ENCODE assay signal across 5 cellular contexts in genomic region chr6:156389296-156389695, GRCh38.
"Had no signal": no experiment of that assay in that cellular context is flagged by ENCODE, and none has a peak within 500 bp of the region (broad histone marks: within the 10 kb centered on the region; RNA-seq: fewer than 3 reads in every experiment).

No MANE protein-coding gene starts in this region.

- H3K4me3 ChIP-seq: GM23248 had no signal

- H3K4me3 Mint-ChIP-seq: H9 had no signal

- DNase-seq: GM23248, GOT3, H9, HCEC 1CT, IMR-90 had no signal

- H3K27ac ChIP-seq: GM23248 had no signal
